1 cellular context compared by ENCODE assay signal in genomic region chr1:177969825-177970371, GRCh38.
TF ChIP-seq lines count a peak whose summit lies in the region.

Gene SEC16B, minus strand, starts transcription at chr1:177970058. Its CDS starts 2,077 bp downstream, at chr1:177967981.

TF ChIP-seq in HepG2, 621 proteins besides CTCF, POLR2A, EP300 and RAD21 (continued from another document and continues in another):
- TF ChIP-seq, protein P1, sequence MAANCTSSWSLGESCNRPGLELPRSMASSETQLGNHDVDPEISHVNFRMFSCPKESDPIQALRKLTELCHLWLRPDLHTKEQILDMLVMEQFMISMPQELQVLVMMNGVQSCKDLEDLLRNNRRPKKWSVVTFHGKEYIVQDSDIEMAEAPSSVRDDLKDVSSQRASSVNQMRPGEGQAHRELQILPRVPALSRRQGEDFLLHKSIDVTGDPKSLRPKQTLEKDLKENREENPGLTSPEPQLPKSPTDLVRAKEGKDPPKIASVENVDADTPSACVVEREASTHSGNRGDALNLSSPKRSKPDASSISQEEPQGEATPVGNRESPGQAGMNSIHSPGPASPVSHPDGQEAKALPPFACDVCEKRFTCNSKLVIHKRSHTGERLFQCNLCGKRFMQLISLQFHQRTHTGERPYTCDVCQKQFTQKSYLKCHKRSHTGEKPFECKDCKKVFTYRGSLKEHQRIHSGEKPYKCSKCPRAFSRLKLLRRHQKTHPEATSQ (CRISPR knock-in tag; IDR thresholded peaks at IDR 0.05; ENCODE audit: borderline replicate concordance): peak; percentile 62; the same call in 1 of the 2 replicates
- TF ChIP-seq ZBTB46 (CRISPR knock-in tag; IDR thresholded peaks at IDR 0.05; ENCODE audit: borderline replicate concordance) (no peak), ZNF710 (CRISPR knock-in tag; IDR thresholded peaks at IDR 0.05; ENCODE audit: borderline replicate concordance) (peak; percentile 45; the same call in 1 of the 2 replicates), SMAD3 (CRISPR knock-in tag; IDR thresholded peaks at IDR 0.05) (0 out of 2 replicates have a peak, but pooled peaks have one; percentile 49), IKZF5 (CRISPR knock-in tag; IDR thresholded peaks at IDR 0.05) (peak; percentile 51; the same call in 1 of the 2 replicates), NFRKB (IDR thresholded peaks at IDR 0.05) (no peak), ZNF629 (CRISPR knock-in tag; conservative IDR thresholded peaks at IDR 0.05) (peak; percentile 40; the same call in 1 of the 2 replicates), TBX2 (CRISPR knock-in tag; IDR thresholded peaks at IDR 0.05; ENCODE audit: borderline replicate concordance) (peak; percentile 65; the same call in 1 of the 2 replicates), JUN (CRISPR knock-in tag; IDR thresholded peaks at IDR 0.05) (0 out of 2 replicates have a peak, but pooled peaks have one; percentile 41), TMF1 (CRISPR knock-in tag; IDR thresholded peaks at IDR 0.05; ENCODE audit: low read depth) (peak; percentile 26; the same call in 1 of the 2 replicates), ZNF34 (CRISPR knock-in tag; IDR thresholded peaks at IDR 0.05; ENCODE audit: borderline replicate concordance) (0 out of 2 replicates have a peak, but pooled peaks have one; percentile 31), ZNF660 (CRISPR knock-in tag; IDR thresholded peaks at IDR 0.05; ENCODE audit: borderline replicate concordance, low read depth) (no peak), KAT8 (CRISPR knock-in tag; IDR thresholded peaks at IDR 0.05) (peak; percentile 67), IRF2 (CRISPR knock-in tag; IDR thresholded peaks at IDR 0.05) (peak; percentile 63; the same call in 1 of the 2 replicates), ZNF761 (CRISPR knock-in tag; conservative IDR thresholded peaks at IDR 0.05) (0 out of 2 replicates have a peak, but pooled peaks have one; percentile 48), ZBTB44 (CRISPR knock-in tag; IDR thresholded peaks at IDR 0.05) (no peak), RXRB (CRISPR knock-in tag; IDR thresholded peaks at IDR 0.05; ENCODE audit: borderline replicate concordance) (peak; percentile 51), HOXA3 (CRISPR knock-in tag; IDR thresholded peaks at IDR 0.05) (peak; percentile 39; the same call in 1 of the 2 replicates), MEIS1 (CRISPR knock-in tag; IDR thresholded peaks at IDR 0.05; ENCODE audit: borderline replicate concordance) (0 out of 2 replicates have a peak, but pooled peaks have one; percentile 53), SIN3A (IDR thresholded peaks at IDR 0.05; ENCODE audit: borderline replicate concordance, low read depth, low read length) (peak; percentile 27; the same call in 1 of the 2 replicates), NFIC (IDR thresholded peaks at IDR 0.05; ENCODE audit: low read length) (peak; percentile 18; the same call in 1 of the 2 replicates), SMC3 (IDR thresholded peaks at IDR 0.05; ENCODE audit: low read length) (0 out of 2 replicates have a peak, but pooled peaks have one; percentile 18), POGZ (CRISPR knock-in tag; IDR thresholded peaks at IDR 0.05) (peak; percentile 73), HDAC1 (CRISPR knock-in tag; IDR thresholded peaks at IDR 0.05) (peak; percentile 54; the same call in 1 of the 2 replicates), ZMYM4 (CRISPR knock-in tag; IDR thresholded peaks at IDR 0.05) (peak; percentile 72), YEATS4 (CRISPR knock-in tag; IDR thresholded peaks at IDR 0.05; ENCODE audit: borderline replicate concordance) (peak; percentile 35; the same call in 1 of the 2 replicates), REST (IDR thresholded peaks at IDR 0.05; ENCODE audit: borderline replicate concordance in 1 of 2, low read depth in 1 of 2, low read length in 2 of 2) (peak in 1 of 2 experiments; percentile 20; a peak in 1 of 4 replicates), JUND (CRISPR knock-in tag; IDR thresholded peaks at IDR 0.05) (peak; percentile 78), ATF7-NPFF (CRISPR knock-in tag; IDR thresholded peaks at IDR 0.05; ENCODE audit: low read depth) (peak; percentile 15; the same call in 1 of the 2 replicates), SAP130 (CRISPR knock-in tag; IDR thresholded peaks at IDR 0.05; ENCODE audit: low read depth) (peak; percentile 76), SP5 (CRISPR knock-in tag; IDR thresholded peaks at IDR 0.05; ENCODE audit: borderline replicate concordance, low read depth) (no peak), CEBPG (CRISPR knock-in tag; IDR thresholded peaks at IDR 0.05) (0 out of 2 replicates have a peak, but pooled peaks have one; percentile 16), RXRA (CRISPR knock-in tag; IDR thresholded peaks at IDR 0.05) (peak; percentile 48; the same call in 1 of the 2 replicates)
- TF ChIP-seq, protein P2, sequence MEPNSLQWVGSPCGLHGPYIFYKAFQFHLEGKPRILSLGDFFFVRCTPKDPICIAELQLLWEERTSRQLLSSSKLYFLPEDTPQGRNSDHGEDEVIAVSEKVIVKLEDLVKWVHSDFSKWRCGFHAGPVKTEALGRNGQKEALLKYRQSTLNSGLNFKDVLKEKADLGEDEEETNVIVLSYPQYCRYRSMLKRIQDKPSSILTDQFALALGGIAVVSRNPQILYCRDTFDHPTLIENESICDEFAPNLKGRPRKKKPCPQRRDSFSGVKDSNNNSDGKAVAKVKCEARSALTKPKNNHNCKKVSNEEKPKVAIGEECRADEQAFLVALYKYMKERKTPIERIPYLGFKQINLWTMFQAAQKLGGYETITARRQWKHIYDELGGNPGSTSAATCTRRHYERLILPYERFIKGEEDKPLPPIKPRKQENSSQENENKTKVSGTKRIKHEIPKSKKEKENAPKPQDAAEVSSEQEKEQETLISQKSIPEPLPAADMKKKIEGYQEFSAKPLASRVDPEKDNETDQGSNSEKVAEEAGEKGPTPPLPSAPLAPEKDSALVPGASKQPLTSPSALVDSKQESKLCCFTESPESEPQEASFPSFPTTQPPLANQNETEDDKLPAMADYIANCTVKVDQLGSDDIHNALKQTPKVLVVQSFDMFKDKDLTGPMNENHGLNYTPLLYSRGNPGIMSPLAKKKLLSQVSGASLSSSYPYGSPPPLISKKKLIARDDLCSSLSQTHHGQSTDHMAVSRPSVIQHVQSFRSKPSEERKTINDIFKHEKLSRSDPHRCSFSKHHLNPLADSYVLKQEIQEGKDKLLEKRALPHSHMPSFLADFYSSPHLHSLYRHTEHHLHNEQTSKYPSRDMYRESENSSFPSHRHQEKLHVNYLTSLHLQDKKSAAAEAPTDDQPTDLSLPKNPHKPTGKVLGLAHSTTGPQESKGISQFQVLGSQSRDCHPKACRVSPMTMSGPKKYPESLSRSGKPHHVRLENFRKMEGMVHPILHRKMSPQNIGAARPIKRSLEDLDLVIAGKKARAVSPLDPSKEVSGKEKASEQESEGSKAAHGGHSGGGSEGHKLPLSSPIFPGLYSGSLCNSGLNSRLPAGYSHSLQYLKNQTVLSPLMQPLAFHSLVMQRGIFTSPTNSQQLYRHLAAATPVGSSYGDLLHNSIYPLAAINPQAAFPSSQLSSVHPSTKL (CRISPR knock-in tag; IDR thresholded peaks at IDR 0.05): peak; percentile 81
- TF ChIP-seq, protein P3, sequence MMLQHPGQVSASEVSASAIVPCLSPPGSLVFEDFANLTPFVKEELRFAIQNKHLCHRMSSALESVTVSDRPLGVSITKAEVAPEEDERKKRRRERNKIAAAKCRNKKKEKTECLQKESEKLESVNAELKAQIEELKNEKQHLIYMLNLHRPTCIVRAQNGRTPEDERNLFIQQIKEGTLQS (CRISPR knock-in tag; IDR thresholded peaks at IDR 0.05): peak; percentile 67; the same call in 1 of the 2 replicates
- TF ChIP-seq, protein P4, sequence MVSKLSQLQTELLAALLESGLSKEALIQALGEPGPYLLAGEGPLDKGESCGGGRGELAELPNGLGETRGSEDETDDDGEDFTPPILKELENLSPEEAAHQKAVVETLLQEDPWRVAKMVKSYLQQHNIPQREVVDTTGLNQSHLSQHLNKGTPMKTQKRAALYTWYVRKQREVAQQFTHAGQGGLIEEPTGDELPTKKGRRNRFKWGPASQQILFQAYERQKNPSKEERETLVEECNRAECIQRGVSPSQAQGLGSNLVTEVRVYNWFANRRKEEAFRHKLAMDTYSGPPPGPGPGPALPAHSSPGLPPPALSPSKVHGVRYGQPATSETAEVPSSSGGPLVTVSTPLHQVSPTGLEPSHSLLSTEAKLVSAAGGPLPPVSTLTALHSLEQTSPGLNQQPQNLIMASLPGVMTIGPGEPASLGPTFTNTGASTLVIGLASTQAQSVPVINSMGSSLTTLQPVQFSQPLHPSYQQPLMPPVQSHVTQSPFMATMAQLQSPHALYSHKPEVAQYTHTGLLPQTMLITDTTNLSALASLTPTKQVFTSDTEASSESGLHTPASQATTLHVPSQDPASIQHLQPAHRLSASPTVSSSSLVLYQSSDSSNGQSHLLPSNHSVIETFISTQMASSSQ (IDR thresholded peaks at IDR 0.05; ENCODE audit: low read depth): no peak
- TF ChIP-seq, protein P4 (CRISPR knock-in tag; IDR thresholded peaks at IDR 0.05; ENCODE audit: borderline replicate concordance): peak; percentile 33; the same call in 1 of the 2 replicates
